ENCODE assay signal across 10 cellular contexts in the genomic region with DNA sequence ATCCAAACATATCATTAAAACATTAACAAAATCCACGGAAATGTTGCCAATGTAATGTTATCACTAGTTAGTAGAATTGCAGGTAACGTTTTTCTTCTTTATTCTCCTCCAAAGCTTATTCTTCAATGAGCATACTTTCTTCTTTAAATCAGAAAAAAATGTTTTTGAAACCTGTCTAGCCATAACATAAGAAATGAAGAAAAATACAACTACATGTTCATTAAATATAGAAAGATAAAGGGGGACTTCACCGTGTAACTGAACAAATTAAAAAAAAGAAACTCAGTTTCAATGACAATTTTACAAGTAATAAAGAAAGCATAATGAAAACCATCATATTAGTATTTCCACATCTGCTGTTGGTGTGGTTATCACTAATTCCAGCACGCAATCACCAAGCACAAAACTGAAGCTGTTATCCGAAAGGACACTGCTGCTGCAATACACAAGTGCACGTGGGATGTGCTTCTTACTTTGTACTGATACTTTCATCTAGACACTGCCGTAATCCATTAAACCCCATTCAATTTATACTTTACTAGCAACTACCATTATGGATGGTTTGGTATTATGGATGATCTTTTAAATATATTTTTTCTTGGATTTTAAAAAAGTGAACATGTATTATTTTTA. TPM values are rescaled to one million over a fixed set of nuclear protein-coding genes. Genes with fewer than 3 reads are reported as not detected.
DNase-seq lines count a peak whose midpoint lies in the region; ATAC-seq and TF ChIP-seq lines count a peak whose summit lies in the region.
"Had no signal": no experiment of that assay in that cellular context is flagged by ENCODE, and none has a peak within 500 bp of the region (broad histone marks: within the 10 kb centered on the region; RNA-seq: fewer than 3 reads in every experiment).

No MANE protein-coding gene starts in this region.

- H3K4me1 ChIP-seq in thoracic aorta (ENCODE audit: control insufficient read depth in 1 of 2, low read depth in 2 of 2), result peaks cover 70 to 84% of the 10 kb centered on the region in 2 donors

- H3K36me3 Mint-ChIP-seq in activated T-cell treated with anti-CD3 and anti-CD28 coated beads, Interleukin-2, amount 50 U/mL, for 72 hours (ENCODE audit: insufficient read depth in 2 of 2), result peaks cover 0 to 4% of the 10 kb centered on the region in 2 donors

- no peaks in the 10 kb centered on the region for H3K36me3 ChIP-seq in thoracic aorta

- peak overlapping the region; percentile 81 to 91 for H3K27ac ChIP-seq in thoracic aorta

- ATAC-seq in activated T-cell treated with anti-CD3 and anti-CD28 coated beads, Interleukin-2, amount 50 U/mL, for 72 hours (replicated peaks in 1 of 2), result no peak
- no peak for ATAC-seq in thoracic aorta (ENCODE audit: insufficient number of reproducible peaks, low FRiP score, low read depth)

- H3K9me3 ChIP-seq in thoracic aorta, result no peaks in the 10 kb centered on the region

- no peaks in the 10 kb centered on the region for H3K9me3 Mint-ChIP-seq in activated T-cell treated with anti-CD3 and anti-CD28 coated beads, Interleukin-2, amount 50 U/mL, for 72 hours

- H3K27me3 ChIP-seq in thoracic aorta (replicated peaks; ENCODE audit: insufficient read depth), result no peaks in the 10 kb centered on the region

- H3K4me3 Mint-ChIP-seq in activated T-cell treated with anti-CD3 and anti-CD28 coated beads, Interleukin-2, amount 50 U/mL, for 72 hours, result peak overlapping the region; percentile 90 to 94

- peaks cover 90% of the 10 kb centered on the region for H3K4me1 Mint-ChIP-seq in activated T-cell treated with anti-CD3 and anti-CD28 coated beads, Interleukin-2, amount 50 U/mL, for 72 hours (ENCODE audit: low read depth)

- no peak for DNase-seq in activated T-cell treated with anti-CD3 and anti-CD28 coated beads, Interleukin-2, amount 50 U/mL, for 72 hours
- DNase-seq in activated T-cell treated with anti-CD3 and anti-CD28 coated beads for 4 hours (no peak), fibroblast of pulmonary artery (ENCODE audit: low read depth) (peak; percentile 51), thoracic aorta (ENCODE audit: low spot score) (no peak), cortex of kidney (lab: John Stamatoyannopoulos, UW) (no peak), DMS153 (lab: John Stamatoyannopoulos, UW) (no peak)
- DNase-seq in activated CD4-positive, CD25-positive, alpha-beta regulatory T cell (lab: John Stamatoyannopoulos, UW), result no peak
- DNase-seq: KBM-7, T1000 had no signal

- no peaks in the 10 kb centered on the region for H3K27me3 Mint-ChIP-seq in activated T-cell treated with anti-CD3 and anti-CD28 coated beads, Interleukin-2, amount 50 U/mL, for 72 hours (ENCODE audit: low read depth)

- TF ChIP-seq CTCF in WI38 (IDR thresholded peaks at IDR 0.05; ENCODE audit: low read depth, low read length), result no peak
- TF ChIP-seq CTCF in fibroblast of pulmonary artery (IDR thresholded peaks at IDR 0.05; ENCODE audit: low read length, missing control alignments), result no peak
- no peak for TF ChIP-seq CTCF in thoracic aorta (IDR thresholded peaks at IDR 0.05)

- H3K4me3 ChIP-seq in WI38 (ENCODE audit: low read depth, low read length) (peak overlapping the region; percentile 53; the same call in 1 of the 2 replicates), fibroblast of pulmonary artery (replicated peaks; ENCODE audit: low read depth, low read length) (no peak overlapping the region), thoracic aorta (no peak overlapping the region)

- peak overlapping the region; percentile 98 for H3K27ac Mint-ChIP-seq in activated T-cell treated with anti-CD3 and anti-CD28 coated beads, Interleukin-2, amount 50 U/mL, for 72 hours

RNA-seq across cellular contexts. Expression of gene ESYT2, which starts 9.6 kb away (rescaled TPM):
- total RNA-seq in activated T-cell treated with anti-CD3 and anti-CD28 coated beads, Interleukin-2, amount 50 U/mL, for 72 hours, result 10 to 100 TPM; 68.6 to 68.8 TPM
- total RNA-seq in thoracic aorta, result 100 to 1,000 TPM; 196 to 218 TPM

RNA-seq across cellular contexts. Expression of gene DYNC2I1, which starts 36.7 kb away (rescaled TPM):
- 10 to 100 TPM; 14.2 to 14.9 TPM for total RNA-seq in activated T-cell treated with anti-CD3 and anti-CD28 coated beads, Interleukin-2, amount 50 U/mL, for 72 hours
- 10 to 100 TPM; 17.1 to 34.0 TPM for total RNA-seq in thoracic aorta
